Comparison of ENCODE assay signal across 17 cellular contexts in genomic region chr6:139821669-139822223, GRCh38.
DNase-seq lines count a peak whose midpoint lies in the region; TF ChIP-seq lines count a peak whose summit lies in the region.
"Had no signal": no experiment of that assay in that cellular context is flagged by ENCODE, and none has a peak within 500 bp of the region (broad histone marks: within the 10 kb centered on the region; RNA-seq: fewer than 3 reads in every experiment).

No MANE protein-coding gene starts in this region.

- H3K4me3 Mint-ChIP-seq in mesothelial cell of epicardium, result no peak overlapping the region
- H3K4me3 Mint-ChIP-seq: CD4-positive, alpha-beta memory T cell had no signal

- TF ChIP-seq CTCF in A673 (conservative IDR thresholded peaks at IDR 0.05; ENCODE audit: low read depth, low read length) (no peak), mesothelial cell of epicardium (IDR thresholded peaks at IDR 0.05; ENCODE audit: unreplicated experiment) (no peak), GM10266 (IDR thresholded peaks at IDR 0.05; ENCODE audit: control insufficient read depth, insufficient read depth, low read depth, missing control alignments) (no peak)

- intact Hi-C loops in A673 (cut with micrococcal nuclease; ENCODE audit: unreplicated experiment), result no loop called here

- no peaks in the 10 kb centered on the region for H3K9me3 ChIP-seq in A673 (ENCODE audit: low read depth, low read length, poor library complexity, severe bottlenecking)
- H3K9me3 ChIP-seq: BLaER1 treated with 17β-estradiol and CSF1 and Interleukin-3, amounts not matched to agents 10 nM and 100 nM; HAP-1 had no signal

- H3K27me3 Mint-ChIP-seq in mesothelial cell of epicardium (ENCODE audit: low read depth), result no peaks in the 10 kb centered on the region

- no peaks in the 10 kb centered on the region for H3K36me3 Mint-ChIP-seq in mesothelial cell of epicardium
- H3K36me3 Mint-ChIP-seq: CD4-positive, alpha-beta memory T cell had no signal

- no TSS peak for BruUV-seq in A673 (replicated peaks; lab: Mats Ljungman, UMichigan)

- DNase-seq in A673 (ENCODE audit: low spot score), result peak; percentile 65
- DNase-seq in HCEC 1CT, result peak; percentile 7
- DNase-seq in dermis blood vessel endothelial cell, result peak; percentile 25
- DNase-seq in mesothelial cell of epicardium (ENCODE audit: low spot score in 2 of 2, unreplicated experiment in 2 of 2), result no peak
- no peak for DNase-seq in kidney glomerular epithelial cell (lab: John Stamatoyannopoulos, UW)
- DNase-seq in GM10266 (ENCODE audit: extremely low spot score), result no peak
- no peak for DNase-seq in NCI-H1930 (lab: John Stamatoyannopoulos, UW)
- DNase-seq: CD4-positive, alpha-beta memory T cell; DMS53; GF-D8; NCI-H1105; NCI-H1694; NCI-H748 treated with DMSO at 0.1 percent for 48 hours; SIG-M5; T-helper 1 cell had no signal

- no peaks in the 10 kb centered on the region for H3K27me3 ChIP-seq in A673 (replicated peaks; ENCODE audit: insufficient read depth, low read depth, low read length, poor library complexity)
- H3K27me3 ChIP-seq: BLaER1 treated with 17β-estradiol and CSF1 and Interleukin-3, amounts not matched to agents 10 nM and 100 nM had no signal

- H3K27ac ChIP-seq in A673 (ENCODE audit: low read depth, low read length, poor library complexity, severe bottlenecking), result no peak overlapping the region
- H3K27ac ChIP-seq: BLaER1 treated with 17β-estradiol and CSF1 and Interleukin-3, amounts not matched to agents 10 nM and 100 nM had no signal

- POLR2A ChIA-PET in A673 (lab: Charles Lee; ENCODE audit: low non-redundant PET), result interaction anchor here (0.7 kb wide), 1 partner anchor 1026 kb away, joined by 3 read pairs; no protein-coding TSS in a partner anchor

- H3K4me1 Mint-ChIP-seq in mesothelial cell of epicardium, result peaks cover 32% of the 10 kb centered on the region
- H3K4me1 Mint-ChIP-seq: CD4-positive, alpha-beta memory T cell had no signal

- CTCF ChIA-PET in A673 (lab: Charles Lee), result interaction anchor here (1.3 kb wide), 1 partner anchor 446 kb away, joined by 3 read pairs; no protein-coding TSS in a partner anchor

- peaks cover 25% of the 10 kb centered on the region for H3K4me1 ChIP-seq in A673 (ENCODE audit: insufficient read depth, low read length, poor library complexity, severe bottlenecking)
- H3K4me1 ChIP-seq: BLaER1 treated with 17β-estradiol and CSF1 and Interleukin-3, amounts not matched to agents 10 nM and 100 nM; HAP-1 had no signal

- H3K36me3 ChIP-seq in A673 (ENCODE audit: insufficient read depth, low read length, poor library complexity, severe bottlenecking), result no peaks in the 10 kb centered on the region
- H3K36me3 ChIP-seq: BLaER1 treated with 17β-estradiol and CSF1 and Interleukin-3, amounts not matched to agents 10 nM and 100 nM; HAP-1 had no signal

- H3K9me3 Mint-ChIP-seq in mesothelial cell of epicardium, result no peaks in the 10 kb centered on the region
- H3K9me3 Mint-ChIP-seq: CD4-positive, alpha-beta memory T cell had no signal

- peak overlapping the region; percentile 43 for H3K27ac Mint-ChIP-seq in mesothelial cell of epicardium
- H3K27ac Mint-ChIP-seq: CD4-positive, alpha-beta memory T cell had no signal

- H3K4me3 ChIP-seq in A673 (ENCODE audit: low read depth, low read length, poor library complexity, severe bottlenecking), result no peak overlapping the region
- H3K4me3 ChIP-seq: BLaER1 treated with 17β-estradiol and CSF1 and Interleukin-3, amounts not matched to agents 10 nM and 100 nM; HAP-1 had no signal

Comparison
In these comparisons a context has a peak if more than half of its experiments do, and no peak if none do; other contexts are left out.
1. DNase-seq: peak in A673 (single experiment), HCEC 1CT (single experiment) and dermis blood vessel endothelial cell (single experiment); none in mesothelial cell of epicardium (0 of 2), kidney glomerular epithelial cell (single experiment), GM10266 (single experiment) and NCI-H1930 (0 of 2).